In genomic region chr11:36383200-36383599, GRCh38 we compare ENCODE assay signal across 11 cellular contexts.
"Had no signal": no experiment of that assay in that cellular context is flagged by ENCODE, and none has a peak within 500 bp of the region (broad histone marks: within the 10 kb centered on the region; RNA-seq: fewer than 3 reads in every experiment).

No MANE protein-coding gene starts in this region.

- H3K27me3 ChIP-seq: colonic mucosa, right lobe of liver had no signal

- H3K9me3 ChIP-seq: colonic mucosa, esophagus squamous epithelium, psoas muscle, right lobe of liver, tibial nerve, uterus had no signal

- H3K27ac ChIP-seq: colonic mucosa, esophagus squamous epithelium, psoas muscle, right lobe of liver, tibial nerve, uterus had no signal

- ATAC-seq: activated naive CD8-positive, alpha-beta T cell treated with anti-CD3 and anti-CD28 coated beads, Interleukin-2, amount 50 U/mL, for 24 hours; psoas muscle; right lobe of liver had no signal

- H3K27ac Mint-ChIP-seq: activated B cell treated with CpG ODN at 0.5 μM for 24 hours; activated CD4-positive, alpha-beta T cell treated with anti-CD3 and anti-CD28 coated beads, Interleukin-2, amount 10 ng/mL, durations not matched to agents 7 days and 5 days; activated naive CD4-positive, alpha-beta T cell treated with anti-CD3 and anti-CD28 coated beads for 36 hours; activated naive CD8-positive, alpha-beta T cell treated with anti-CD3 and anti-CD28 coated beads, Interleukin-2, amount 50 U/mL, for 24 hours; activated T-helper 2 cell treated with anti-CD3 and anti-CD28 coated beads, Interferon-gamma antibody, Interleukin-2, Interleukin-4, amounts not matched to agents 10 μg/mL and 5 μg/mL and 100 μg/mL, durations not matched to agents 14 hours and 24 hours and 36 hours had no signal

- H3K4me1 ChIP-seq: colonic mucosa, psoas muscle, right lobe of liver, uterus had no signal

- H3K36me3 ChIP-seq: esophagus squamous epithelium, right lobe of liver, tibial nerve, uterus had no signal

- DNase-seq: activated B cell treated with CpG ODN at 0.5 μM for 24 hours; activated CD4-positive, alpha-beta T cell treated with anti-CD3 and anti-CD28 coated beads, Interleukin-2, amount 10 ng/mL, durations not matched to agents 7 days and 5 days; activated naive CD4-positive, alpha-beta T cell treated with anti-CD3 and anti-CD28 coated beads for 36 hours; activated naive CD8-positive, alpha-beta T cell treated with anti-CD3 and anti-CD28 coated beads, Interleukin-2, amount 50 U/mL, for 24 hours; colonic mucosa; esophagus squamous epithelium; psoas muscle; right lobe of liver; uterus had no signal

- H3K9me3 Mint-ChIP-seq: activated B cell treated with CpG ODN at 0.5 μM for 24 hours; activated CD4-positive, alpha-beta T cell treated with anti-CD3 and anti-CD28 coated beads, Interleukin-2, amount 10 ng/mL, durations not matched to agents 7 days and 5 days; activated naive CD4-positive, alpha-beta T cell treated with anti-CD3 and anti-CD28 coated beads for 36 hours; activated naive CD8-positive, alpha-beta T cell treated with anti-CD3 and anti-CD28 coated beads, Interleukin-2, amount 50 U/mL, for 24 hours; activated T-helper 2 cell treated with anti-CD3 and anti-CD28 coated beads, Interferon-gamma antibody, Interleukin-2, Interleukin-4, amounts not matched to agents 10 μg/mL and 5 μg/mL and 100 μg/mL, durations not matched to agents 14 hours and 24 hours and 36 hours had no signal

- H3K4me3 Mint-ChIP-seq: activated B cell treated with CpG ODN at 0.5 μM for 24 hours; activated CD4-positive, alpha-beta T cell treated with anti-CD3 and anti-CD28 coated beads, Interleukin-2, amount 10 ng/mL, durations not matched to agents 7 days and 5 days; activated naive CD4-positive, alpha-beta T cell treated with anti-CD3 and anti-CD28 coated beads for 36 hours; activated naive CD8-positive, alpha-beta T cell treated with anti-CD3 and anti-CD28 coated beads, Interleukin-2, amount 50 U/mL, for 24 hours had no signal

- H3K4me3 ChIP-seq: colonic mucosa, esophagus squamous epithelium, psoas muscle, right lobe of liver, tibial nerve, uterus had no signal
